In genomic region chr9:136695435-136695895, GRCh38 we compare ENCODE assay signal across 12 cellular contexts. TPM values are rescaled to one million over a fixed set of nuclear protein-coding genes. Genes with fewer than 3 reads are reported as not detected.
DNase-seq lines count a peak whose midpoint lies in the region; ATAC-seq, FAIRE-seq and TF ChIP-seq lines count a peak whose summit lies in the region.
"Had no signal": no experiment of that assay in that cellular context is flagged by ENCODE, and none has a peak within 500 bp of the region (broad histone marks: within the 10 kb centered on the region; RNA-seq: fewer than 3 reads in every experiment).

No MANE protein-coding gene starts in this region.

- H3K36me3 ChIP-seq in HCT116 (ENCODE audit: control insufficient read depth in 1 of 2, insufficient read depth in 2 of 2, low read length in 2 of 2) (no peaks in the 10 kb centered on the region), colonic mucosa (no peaks in the 10 kb centered on the region), pancreas (no peaks in the 10 kb centered on the region), MG63 (no peaks in the 10 kb centered on the region)
- H3K36me3 ChIP-seq: adrenal gland had no signal

- CTCF ChIA-PET in HCT116 (lab: Charles Lee), result interaction anchor here (1.1 to 1.2 kb wide), 2 partner anchors 60 to 211 kb away, joined by 3 read pairs; no protein-coding TSS in a partner anchor

- H3K27ac ChIP-seq in HCT116 (ENCODE audit: low read depth, low read length) (peak overlapping the region; percentile 35; the same call in 1 of the 2 replicates), colonic mucosa (no peak overlapping the region), pancreas (peak overlapping the region; percentile 74 to 91 (median 90))
- H3K27ac ChIP-seq: adrenal gland had no signal

- peak overlapping the region; percentile 98 for H3K4me2 ChIP-seq in HCT116 (ENCODE audit: low read length)

- no peaks in the 10 kb centered on the region for H3K9me2 ChIP-seq in HCT116 (ENCODE audit: insufficient read depth)

- no peaks in the 10 kb centered on the region for H4K20me1 ChIP-seq in HCT116 (ENCODE audit: insufficient read depth)

- H3K9ac ChIP-seq in HCT116 (ENCODE audit: low read length), result peak overlapping the region; percentile 37
- H3K9ac ChIP-seq in colonic mucosa (ENCODE audit: low read depth in 2 of 2, low read length in 2 of 2), result peak overlapping the region; percentile 60 to 74

- RAD21 ChIA-PET in HCT116 (lab: Charles Lee; ENCODE audit: low non-redundant PET in 1 of 2, low total read pairs in 2 of 2, uncharacterized antibody in 2 of 2, unreplicated experiment in 2 of 2), result no interaction called here

- TF ChIP-seq POLR2A in HCT116 (IDR thresholded peaks at IDR 0.05; ENCODE audit: borderline replicate concordance, extremely low read depth, insufficient read depth, insufficient read length), result no peak

- H3K9me3 ChIP-seq in HCT116 (ENCODE audit: control insufficient read depth in 1 of 2, insufficient read depth in 1 of 2, low read depth in 1 of 2, low read length in 2 of 2) (no peaks in the 10 kb centered on the region), colonic mucosa (no peaks in the 10 kb centered on the region), pancreas (no peaks in the 10 kb centered on the region), MG63 (no peaks in the 10 kb centered on the region)
- H3K9me3 ChIP-seq: adrenal gland had no signal

- no peak overlapping the region for H2AFZ ChIP-seq in HCT116 (ENCODE audit: low read depth, low read length, poor library complexity, severe bottlenecking)

- peaks cover 47 to 76% of the 10 kb centered on the region in 2 experiments for H3K4me1 ChIP-seq in HCT116 (ENCODE audit: control insufficient read depth in 1 of 2, insufficient read depth in 2 of 2, low read length in 2 of 2)
- H3K4me1 ChIP-seq in colonic mucosa, result peaks cover 38% of the 10 kb centered on the region
- peaks cover 59 to 71% (median 60%) of the 10 kb centered on the region in 3 donors for H3K4me1 ChIP-seq in pancreas

- no peaks in the 10 kb centered on the region for H3K79me2 ChIP-seq in HCT116 (ENCODE audit: insufficient read depth, low read length)

- TF ChIP-seq CTCF in HCT116 (IDR thresholded peaks at IDR 0.05 in 2 of 3, conservative IDR thresholded peaks at IDR 0.05 in 1 of 3; ENCODE audit: borderline replicate concordance in 1 of 3, insufficient read depth in 1 of 3, low read depth in 2 of 3, low read length in 2 of 3) (no peak), colonic mucosa (IDR thresholded peaks at IDR 0.05) (no peak), pancreas (IDR thresholded peaks at IDR 0.05) (no peak)

- TF ChIP-seq RAD21 in HCT116 (IDR thresholded peaks at IDR 0.05; ENCODE audit: low read depth), result no peak

- POLR2A ChIA-PET in HCT116 (lab: Charles Lee), result no interaction called here

- H3K4me3 ChIP-seq in HCT116 (replicated peaks in 1 of 2; ENCODE audit: low read depth in 1 of 2, low read length in 2 of 2), result peak overlapping the region in 1 of 2 experiments; percentile 11; a peak in 1 of 4 replicates
- no peak overlapping the region for H3K4me3 ChIP-seq in colonic mucosa
- no peak overlapping the region for H3K4me3 ChIP-seq in pancreas
- H3K4me3 ChIP-seq in MG63, result no peak overlapping the region
- H3K4me3 ChIP-seq: adrenal gland had no signal

- WGBS in pancreas, 2 donors, result 3 to 11% methylated on average over 10 of the region's 10 CpGs

- peak; percentile 24 for DNase-seq in HCT116 (ENCODE audit: low read depth, low spot score)
- DNase-seq in NCI-H2196 (lab: John Stamatoyannopoulos, UW; ENCODE audit: unreplicated experiment), result peak; percentile 96
- DNase-seq in colonic mucosa, result peak; percentile 79
- DNase-seq in pancreas, result peak; percentile 89 to 97 (median 94)
- no peak for DNase-seq in MG63
- DNase-seq in T-helper 1 cell, result no peak
- no peak for DNase-seq in NCI-H1694 treated with DMSO at 0.1 percent for 48 hours (lab: John Stamatoyannopoulos, UW)
- DNase-seq in GOT3 (lab: John Stamatoyannopoulos, UW), result no peak
- DNase-seq: adrenal gland, HCEC 1CT, trophoblast cell had no signal

- no peak for FAIRE-seq in pancreas (lab: Jason Lieb, UNC)
- FAIRE-seq: HTR-8/SVneo had no signal

- H3K27me3 ChIP-seq in HCT116 (ENCODE audit: insufficient read depth, low read length) (no peaks in the 10 kb centered on the region), colonic mucosa (no peaks in the 10 kb centered on the region), pancreas (no peaks in the 10 kb centered on the region), MG63 (no peaks in the 10 kb centered on the region)

- peak; percentile 7; the same call in 1 of the 2 replicates for ATAC-seq in HCT116
- ATAC-seq in pancreas, result peak; percentile 67 to 79 (median 76)

- intact Hi-C loops in HCT116 (cut with micrococcal nuclease), result loop anchor here (1.0 to 2.0 kb wide), 3 partner anchors 34 to 211 kb away; no protein-coding TSS in a partner anchor
- intact Hi-C loops in colonic mucosa (cut with DNase I), result no loop called here
- intact Hi-C loops in pancreas (cut with DNase I), result no loop called here

- BruUV-seq in HCT116 (replicated peaks; lab: Mats Ljungman, UMichigan), result no TSS peak

TF ChIP-seq in HCT116, 20 proteins besides CTCF, POLR2A, EP300 and RAD21:
- TF ChIP-seq ZFX (IDR thresholded peaks at IDR 0.05) (0 out of 2 replicates have a peak, but pooled peaks have one; percentile 52), CBX3 (IDR thresholded peaks at IDR 0.05; ENCODE audit: low read depth) (no peak)

RNA-seq across cellular contexts. Expression of gene AGPAT2, which starts 8.2 kb away (rescaled TPM):
- total RNA-seq in HCT116 (2021; ENCODE audit: unreplicated experiment) (86.0 TPM), colonic mucosa (100 to 1,000 TPM; 197 to 372 TPM), pancreas (100 to 1,000 TPM in 1 of 6 donors, 10 to 100 TPM in 5; 57.0 to 105 (median 69.5) TPM)
- polyA plus RNA-seq in HCT116 (2012), result 84.7 and 91.2 TPM in 2 replicates
- polyA plus RNA-seq in pancreas, result 100 to 1,000 TPM in 1 of 2 donors, 10 to 100 TPM in 1; 94.2 to 158 TPM
- 58.8 and 116 TPM in 2 replicates for total RNA-seq in MG63 (2014; rRNA removed; shearing (Covaris generic); ENCODE audit: low replicate concordance)

RNA-seq across cellular contexts. Expression of gene DIPK1B, which starts 16.9 kb away (rescaled TPM):
- total RNA-seq in HCT116 (2021; ENCODE audit: unreplicated experiment) (15.6 TPM), colonic mucosa (1 to 10 TPM in 1 of 2 donors, under 1 TPM in 1; 0.82 to 2.8 TPM), pancreas (1 to 10 TPM; 4.3 to 7.5 (median 5.8) TPM)
- 13.9 and 14.7 TPM in 2 replicates for polyA plus RNA-seq in HCT116 (2012)
- 10 to 100 TPM; 13.2 to 32.3 TPM for polyA plus RNA-seq in pancreas
- 11.5 and 13.3 TPM in 2 replicates for total RNA-seq in MG63 (2014; rRNA removed; shearing (Covaris generic); ENCODE audit: low replicate concordance)

RNA-seq across cellular contexts. Expression of gene EGFL7, which starts 32.7 kb away (rescaled TPM):
- 82.0 TPM for total RNA-seq in HCT116 (2021; ENCODE audit: unreplicated experiment)
- 87.5 and 89.7 TPM in 2 replicates for polyA plus RNA-seq in HCT116 (2012)
- total RNA-seq in colonic mucosa, result 10 to 100 TPM; 17.3 to 28.4 TPM
- total RNA-seq in pancreas, result 10 to 100 TPM in 5 of 6 donors, 1 to 10 TPM in 1; 8.6 to 21.2 (median 13.1) TPM
- 100 to 1,000 TPM; 111 to 134 TPM for polyA plus RNA-seq in pancreas
- 24.5 and 25.9 TPM in 2 replicates for total RNA-seq in MG63 (2014; rRNA removed; shearing (Covaris generic); ENCODE audit: low replicate concordance)

RNA-seq across cellular contexts. Expression of gene LCN10, which starts 47.3 kb away (rescaled TPM):
- total RNA-seq in HCT116 (2021; ENCODE audit: unreplicated experiment), result not detected
- polyA plus RNA-seq in HCT116 (2012), result 0.07 TPM in 1 of 2 replicates, not detected in the other
- total RNA-seq in colonic mucosa, result 1 to 10 TPM in 1 of 2 donors, under 1 TPM in 1; 0.11 to 3.3 TPM
- total RNA-seq in pancreas, result 1 to 10 TPM in 4 of 6 donors, under 1 TPM in 2; 0.16 to 1.7 (median 1.4) TPM
- 10 to 100 TPM; 12.4 to 54.0 TPM for polyA plus RNA-seq in pancreas
- not detected in 2 replicates for total RNA-seq in MG63 (2014; rRNA removed; shearing (Covaris generic); ENCODE audit: low replicate concordance)

RNA-seq across cellular contexts. Expression of gene LCN6, which starts 52.9 kb away (rescaled TPM):
- total RNA-seq in HCT116 (2021; ENCODE audit: unreplicated experiment) (not detected), colonic mucosa (1 to 10 TPM in 1 of 2 donors, under 1 TPM in 1; 0.56 to 1.2 TPM), pancreas (1 to 10 TPM in 4 of 6 donors, not detected in 2; 1.1 to 5.2 (median 3.2) TPM)
- not detected in 2 replicates for polyA plus RNA-seq in HCT116 (2012)
- polyA plus RNA-seq in pancreas, result 10 to 100 TPM; 13.0 to 25.6 TPM
- not detected in 2 replicates for total RNA-seq in MG63 (2014; rRNA removed; shearing (Covaris generic); ENCODE audit: low replicate concordance)

Comparison
In these comparisons a context has a peak if more than half of its experiments do, and no peak if none do; other contexts are left out.
1. DNase-seq: peak in HCT116 (single experiment), NCI-H2196 (single experiment), colonic mucosa (single experiment) and pancreas (6 of 6); none in MG63 (single experiment), T-helper 1 cell (0 of 5), NCI-H1694 treated with DMSO at 0.1 percent for 48 hours (single experiment) and GOT3 (single experiment).